ENCODE assay signal across 27 cellular contexts in the genomic region with DNA sequence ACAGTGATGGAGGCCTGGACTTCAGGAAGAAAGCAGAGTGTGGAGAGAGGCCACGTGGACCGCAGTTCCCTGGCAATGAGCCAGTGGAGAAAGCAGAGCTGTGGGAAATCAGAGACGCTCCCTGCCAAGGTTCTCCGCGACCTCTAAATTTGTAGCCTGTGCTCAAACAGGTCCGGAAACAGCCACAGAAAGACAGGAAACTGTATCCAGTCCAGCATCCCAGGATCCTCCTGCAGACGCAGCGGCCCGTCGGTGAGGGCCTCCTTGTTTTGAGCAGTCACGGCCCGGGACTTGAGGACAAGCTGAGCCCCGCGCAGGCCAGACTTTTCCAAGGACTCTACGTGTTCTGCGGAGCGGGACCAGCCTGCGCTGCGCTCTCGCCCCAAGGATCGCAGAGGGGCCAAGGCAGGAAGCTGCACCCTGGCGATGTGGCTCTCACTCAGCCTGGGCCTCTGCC. TPM values are rescaled to one million over a fixed set of nuclear protein-coding genes. Genes with fewer than 3 reads are reported as not detected.
DNase-seq lines count a peak whose midpoint lies in the region; ATAC-seq and TF ChIP-seq lines count a peak whose summit lies in the region.
"Had no signal": no experiment of that assay in that cellular context is flagged by ENCODE, and none has a peak within 500 bp of the region (broad histone marks: within the 10 kb centered on the region; RNA-seq: fewer than 3 reads in every experiment).

No MANE protein-coding gene starts in this region.

- H3K36me3 Mint-ChIP-seq in GM23338 (ENCODE audit: low read depth) = no peaks in the 10 kb centered on the region
- H3K36me3 Mint-ChIP-seq in activated T-helper 17 cell treated with anti-CD3 and anti-CD28 coated beads, Interleukin-2, amount 50 U/mL, for 72 hours (ENCODE audit: low read depth) = no peaks in the 10 kb centered on the region
- H3K36me3 Mint-ChIP-seq: brain; CD8-positive, alpha-beta T cell had no signal

- in situ Hi-C loops in brain microvascular endothelial cell (cut with HindIII; ENCODE audit: low pct_ligation_motif_present, low sequenced_read_pairs) = no loop called here

- DNase-seq in GM23338 (ENCODE audit: low spot score) (peak; percentile 40), NCI-H69 (lab: John Stamatoyannopoulos, UW) (peak; percentile 25), fibroblast of lung (ENCODE audit: low read depth in 2 of 2) (peak in 1 of 2 donors; percentile 13), lung microvascular endothelial cell (ENCODE audit: low read depth in 2 of 2) (peak; percentile 77 to 87), brain microvascular endothelial cell (no peak), NCI-H1436 (lab: John Stamatoyannopoulos, UW) (no peak), NOMO-1 (lab: John Stamatoyannopoulos, UW; ENCODE audit: unreplicated experiment in 2 of 2) (no peak)
- DNase-seq: activated CD4-positive, alpha-beta T cell treated with anti-CD3 and anti-CD28 coated beads for 1 hour; activated T-cell treated with anti-CD3 and anti-CD28 coated beads, Interleukin-2, amount 50 U/mL, for 48 hours; CD8-positive, alpha-beta T cell; DMS53; foreskin fibroblast; GF-D8; KG1; NCI-H187; NCI-H510A; stimulated activated CD4-positive, alpha-beta T cell treated with anti-CD3 and anti-CD28 coated beads, Interleukin-4, amount 100 ng/mL, for 24 hours; stomach; SW 1271 had no signal

- H3K4me3 ChIP-seq in GM23338 (no peak overlapping the region), fibroblast of lung (replicated peaks in 1 of 4; ENCODE audit: control extremely low read depth in 1 of 4, insufficient read depth in 1 of 4, low read depth in 3 of 4, low read length in 4 of 4) (no peak overlapping the region), brain microvascular endothelial cell (ENCODE audit: low read depth, low read length) (no peak overlapping the region)
- H3K4me3 ChIP-seq: coronary artery, prostate gland, stomach had no signal

- H3K4me1 Mint-ChIP-seq in GM23338 = no peaks in the 10 kb centered on the region; the same call in 2 of the 3 replicates
- H3K4me1 Mint-ChIP-seq in activated T-helper 17 cell treated with anti-CD3 and anti-CD28 coated beads, Interleukin-2, amount 50 U/mL, for 72 hours = no peaks in the 10 kb centered on the region
- H3K4me1 Mint-ChIP-seq: activated naive CD4-positive, alpha-beta T cell treated with anti-CD3 and anti-CD28 coated beads, Interleukin-2, amount 50 U/mL, for 24 hours; brain; nephron had no signal

- H2AFZ ChIP-seq in GM23338 = peak overlapping the region; percentile 90; the same call in 1 of the 2 replicates
- H2AFZ ChIP-seq in fibroblast of lung (ENCODE audit: low read length) = peak overlapping the region; percentile 2

- H3K27me3 ChIP-seq in GM23338 (ENCODE audit: insufficient read depth) (no peaks in the 10 kb centered on the region), fibroblast of lung (ENCODE audit: control insufficient read depth, insufficient read depth, low read length) (no peaks in the 10 kb centered on the region), brain microvascular endothelial cell (replicated peaks) (no peaks in the 10 kb centered on the region)

- H3K27ac ChIP-seq in GM23338 (ENCODE audit: low read depth) = no peak overlapping the region
- no peak overlapping the region for H3K27ac ChIP-seq in fibroblast of lung (ENCODE audit: insufficient read depth, low read length)
- no peak overlapping the region for H3K27ac ChIP-seq in brain microvascular endothelial cell
- H3K27ac ChIP-seq: prostate gland, stomach had no signal

- no peaks in the 10 kb centered on the region for H3K9me3 Mint-ChIP-seq in GM23338
- no peaks in the 10 kb centered on the region for H3K9me3 Mint-ChIP-seq in activated T-helper 17 cell treated with anti-CD3 and anti-CD28 coated beads, Interleukin-2, amount 50 U/mL, for 72 hours
- H3K9me3 Mint-ChIP-seq: activated naive CD4-positive, alpha-beta T cell treated with anti-CD3 and anti-CD28 coated beads, Interleukin-2, amount 50 U/mL, for 24 hours; brain; CD8-positive, alpha-beta T cell; nephron had no signal

- no peaks in the 10 kb centered on the region for H3K9me2 ChIP-seq in GM23338 (ENCODE audit: insufficient read depth)

- ATAC-seq in GM23338 = peak; percentile 73
- no peak for ATAC-seq in activated T-helper 17 cell treated with anti-CD3 and anti-CD28 coated beads, Interleukin-2, amount 50 U/mL, for 72 hours (replicated peaks)
- ATAC-seq: CD8-positive, alpha-beta T cell had no signal

- H3K4me2 ChIP-seq in GM23338 = no peak overlapping the region
- no peak overlapping the region for H3K4me2 ChIP-seq in fibroblast of lung (ENCODE audit: extremely low read depth, insufficient read depth, low read length)

- H3K27me3 Mint-ChIP-seq in GM23338 (ENCODE audit: insufficient read depth, low read depth, poor library complexity) = peaks cover 5% of the 10 kb centered on the region
- peaks cover 13% of the 10 kb centered on the region for H3K27me3 Mint-ChIP-seq in activated T-helper 17 cell treated with anti-CD3 and anti-CD28 coated beads, Interleukin-2, amount 50 U/mL, for 72 hours
- H3K27me3 Mint-ChIP-seq: brain had no signal

- no peaks in the 10 kb centered on the region for H4K20me1 ChIP-seq in GM23338 (replicated peaks; ENCODE audit: insufficient read depth)
- H4K20me1 ChIP-seq in fibroblast of lung (ENCODE audit: control insufficient read depth, extremely low read depth, insufficient read depth, low read length) = no peaks in the 10 kb centered on the region

- TF ChIP-seq CTCF in GM23338 (conservative IDR thresholded peaks at IDR 0.05; ENCODE audit: low read depth in 2 of 2) = no peak
- no peak for TF ChIP-seq CTCF in fibroblast of lung (conservative IDR thresholded peaks at IDR 0.05 in 1 of 2, IDR thresholded peaks at IDR 0.05 in 1 of 2; ENCODE audit: low read depth in 1 of 2, low read length in 2 of 2)
- TF ChIP-seq CTCF in brain microvascular endothelial cell (IDR thresholded peaks at IDR 0.05; ENCODE audit: low read depth, low read length, missing control alignments) = no peak

- no peaks in the 10 kb centered on the region for H3K4me1 ChIP-seq in GM23338 (ENCODE audit: insufficient read depth)
- H3K4me1 ChIP-seq in fibroblast of lung (ENCODE audit: control insufficient read depth, extremely low read depth, insufficient read depth, low read length) = no peaks in the 10 kb centered on the region
- H3K4me1 ChIP-seq: prostate gland, stomach had no signal

- H3K27ac Mint-ChIP-seq in GM23338 = no peak overlapping the region
- no peak overlapping the region for H3K27ac Mint-ChIP-seq in activated T-helper 17 cell treated with anti-CD3 and anti-CD28 coated beads, Interleukin-2, amount 50 U/mL, for 72 hours
- H3K27ac Mint-ChIP-seq: activated naive CD4-positive, alpha-beta T cell treated with anti-CD3 and anti-CD28 coated beads, Interleukin-2, amount 50 U/mL, for 24 hours; brain; CD8-positive, alpha-beta T cell had no signal

- H3K4me3 Mint-ChIP-seq in GM23338 = no peak overlapping the region
- no peak overlapping the region for H3K4me3 Mint-ChIP-seq in activated T-helper 17 cell treated with anti-CD3 and anti-CD28 coated beads, Interleukin-2, amount 50 U/mL, for 72 hours
- H3K4me3 Mint-ChIP-seq: activated naive CD4-positive, alpha-beta T cell treated with anti-CD3 and anti-CD28 coated beads, Interleukin-2, amount 50 U/mL, for 24 hours; brain; CD8-positive, alpha-beta T cell; nephron had no signal

- H3K79me2 ChIP-seq in GM23338 (replicated peaks; ENCODE audit: insufficient read depth) (no peaks in the 10 kb centered on the region), fibroblast of lung (ENCODE audit: control insufficient read depth, insufficient read depth, low read length) (no peaks in the 10 kb centered on the region)

- no peaks in the 10 kb centered on the region for H3K36me3 ChIP-seq in GM23338 (ENCODE audit: insufficient read depth)
- no peaks in the 10 kb centered on the region for H3K36me3 ChIP-seq in fibroblast of lung (ENCODE audit: control insufficient read depth, insufficient read depth, low read length)
- H3K36me3 ChIP-seq in brain microvascular endothelial cell (replicated peaks) = no peaks in the 10 kb centered on the region
- H3K36me3 ChIP-seq: prostate gland, stomach had no signal

- H3K9ac ChIP-seq in fibroblast of lung (ENCODE audit: insufficient read depth, low read length) = no peak overlapping the region

- no peaks in the 10 kb centered on the region for H3K9me3 ChIP-seq in fibroblast of lung (ENCODE audit: control insufficient read depth, insufficient read depth, low read depth, low read length)
- H3K9me3 ChIP-seq: prostate gland, stomach had no signal

- H3F3A ChIP-seq in GM23338 (replicated peaks; ENCODE audit: low read depth) = no peaks in the 10 kb centered on the region

TF ChIP-seq in GM23338, 12 proteins besides CTCF, POLR2A, EP300 and RAD21 (continues in another document):
- TF ChIP-seq EZH2phosphoT487 (IDR thresholded peaks at IDR 0.05; ENCODE audit: unreplicated experiment) (no peak), CREB1 (CRISPR knock-in tag; IDR thresholded peaks at IDR 0.05; ENCODE audit: low read depth) (no peak), JUNB (IDR thresholded peaks at IDR 0.05; ENCODE audit: unreplicated experiment) (no peak)

RNA-seq across cellular contexts. Expression of gene RPSA, which starts 22.3 kb away (rescaled TPM):
- total RNA-seq in GM23338 (2014; rRNA removed; shearing (Covaris generic)) = 1,658 and 1,827 TPM in 2 replicates
- polyA plus RNA-seq in GM23338 (2016; fragmentation: Nextera tagmentation; extraction: Ambion mirVana) = 1,591 and 1,731 TPM in 2 replicates
- total RNA-seq in fibroblast of lung = 1,607 and 2,136 TPM in 2 replicates
- 2,369 and 2,556 TPM in 2 replicates for polyA plus RNA-seq in fibroblast of lung
- 2,050 and 2,120 TPM in 2 replicates for polyA plus RNA-seq in fibroblast of lung (2012)
- polyA minus RNA-seq in fibroblast of lung (ENCODE audit: low replicate concordance) = 2,125 and 2,781 TPM in 2 replicates
- 1,101 and 1,430 TPM in 2 replicates for total RNA-seq in lung microvascular endothelial cell
- 1,000 to 10,000 TPM; 2,603 to 2,924 TPM for total RNA-seq in activated T-helper 17 cell treated with anti-CD3 and anti-CD28 coated beads, Interleukin-2, amount 50 U/mL, for 72 hours

RNA-seq across cellular contexts. Expression of gene MOBP, which starts 38.7 kb away (rescaled TPM):
- not detected in 2 replicates for total RNA-seq in GM23338 (2014; rRNA removed; shearing (Covaris generic))
- polyA plus RNA-seq in GM23338 (2016; fragmentation: Nextera tagmentation; extraction: Ambion mirVana) (not detected in 2 replicates), fibroblast of lung (not detected in 2 replicates)
- total RNA-seq in fibroblast of lung (not detected in 2 replicates), lung microvascular endothelial cell (under 0.01 TPM in 1 of 2 replicates, not detected in the other)
- polyA plus RNA-seq in fibroblast of lung (2012) = not detected in 2 replicates
- polyA minus RNA-seq in fibroblast of lung (ENCODE audit: low replicate concordance) = not detected in 2 replicates
- total RNA-seq in activated T-helper 17 cell treated with anti-CD3 and anti-CD28 coated beads, Interleukin-2, amount 50 U/mL, for 72 hours = not detected
- total RNA-seq: activated CD8-positive, alpha-beta memory T cell treated with anti-CD3 and anti-CD28 coated beads for 36 hours; CD8-positive, alpha-beta T cell had no signal
- polyA plus RNA-seq: keratinocyte had no signal

RNA-seq across cellular contexts. Expression of gene SLC25A38, which starts 45.6 kb away (rescaled TPM):
- 35.9 and 61.9 TPM in 2 replicates for total RNA-seq in GM23338 (2014; rRNA removed; shearing (Covaris generic))
- polyA plus RNA-seq in GM23338 (2016; fragmentation: Nextera tagmentation; extraction: Ambion mirVana) (19.8 and 23.9 TPM in 2 replicates), fibroblast of lung (23.3 and 26.9 TPM in 2 replicates)
- total RNA-seq in fibroblast of lung (17.7 and 22.0 TPM in 2 replicates), lung microvascular endothelial cell (13.7 and 16.1 TPM in 2 replicates)
- polyA plus RNA-seq in fibroblast of lung (2012) = 17.1 and 19.9 TPM in 2 replicates
- 11.9 and 25.0 TPM in 2 replicates for polyA minus RNA-seq in fibroblast of lung (ENCODE audit: low replicate concordance)
- total RNA-seq in activated T-helper 17 cell treated with anti-CD3 and anti-CD28 coated beads, Interleukin-2, amount 50 U/mL, for 72 hours = 10 to 100 TPM; 21.3 to 38.2 TPM

Comparison
In these comparisons a context has a peak if more than half of its experiments do, and no peak if none do; other contexts are left out.
1. DNase-seq: peak in GM23338 (single experiment), NCI-H69 (single experiment) and lung microvascular endothelial cell (2 of 2); none in brain microvascular endothelial cell (single experiment), NCI-H1436 (single experiment) and NOMO-1 (0 of 2).